8 cellular contexts compared by ENCODE assay signal in genomic region chr4:119629142-119629471, GRCh38. TPM values are rescaled to one million over a fixed set of nuclear protein-coding genes. Genes with fewer than 3 reads are reported as not detected.
A peak's percentile ranks its signal among the peaks of the same experiment; 100 is the strongest.
DNase-seq lines count a peak whose midpoint lies in the region; ATAC-seq and TF ChIP-seq lines count a peak whose summit lies in the region.

No MANE protein-coding gene starts in this region.

- H3K4me3 Mint-ChIP-seq in CD8-positive, alpha-beta T cell, result peak overlapping the region; percentile 88
- peak overlapping the region; percentile 83 to 96 (median 93) for H3K4me3 Mint-ChIP-seq in naive thymus-derived CD8-positive, alpha-beta T cell

- H2BK5ac ChIP-seq in IMR-90 (ENCODE audit: low read depth, low read length, poor library complexity, severe bottlenecking), result peak overlapping the region; percentile 97

- peak overlapping the region; percentile 96 for H3K9ac ChIP-seq in IMR-90 (ENCODE audit: low read depth, low read length)
- H3K9ac ChIP-seq in duodenal mucosa (ENCODE audit: low read depth in 1 of 2, low read length in 2 of 2), result peak overlapping the region; percentile 10 to 61

- H3K9me3 ChIP-seq in CD8-positive, alpha-beta T cell (ENCODE audit: low read length), result no peaks in the 10 kb centered on the region
- H3K9me3 ChIP-seq in IMR-90 (ENCODE audit: control insufficient read depth, insufficient read depth, low read length) (no peaks in the 10 kb centered on the region), duodenal mucosa (ENCODE audit: control insufficient read depth in 1 of 2, low read length in 2 of 2) (no peaks in the 10 kb centered on the region)

- no peak for TF ChIP-seq POLR2A in IMR-90 (IDR thresholded peaks at IDR 0.05; ENCODE audit: low read depth, low read length)

- H4K91ac ChIP-seq in IMR-90 (ENCODE audit: insufficient read depth, low read depth, low read length), result peak overlapping the region; percentile 98

- H3K36me3 Mint-ChIP-seq in CD8-positive, alpha-beta T cell, result peaks cover 4% of the 10 kb centered on the region
- H3K36me3 Mint-ChIP-seq in naive thymus-derived CD8-positive, alpha-beta T cell, result no peaks in the 10 kb centered on the region

- peaks cover 5% of the 10 kb centered on the region; the same call in 1 of the 2 replicates for H4K20me1 ChIP-seq in IMR-90 (ENCODE audit: insufficient read depth, low read length)

- POLR2A ChIA-PET in CD8-positive, alpha-beta T cell (lab: Charles Lee), result no interaction called here
- POLR2A ChIA-PET in IMR-90 (lab: Charles Lee; ENCODE audit: unreplicated experiment), result interaction anchor here (0.6 to 3.6 kb wide), 20 partner anchors 26 to 425 kb away, joined by 3 to 47 read pairs (median 4); no protein-coding TSS in a partner anchor
- POLR2A ChIA-PET in naive thymus-derived CD8-positive, alpha-beta T cell (lab: Charles Lee), result interaction anchor here (1.0 kb wide), 1 partner anchor 329 kb away, joined by 4 read pairs; no protein-coding TSS in a partner anchor

- DNase-seq in CD8-positive, alpha-beta T cell, result no peak
- DNase-seq in IMR-90, result no peak
- no peak for DNase-seq in naive thymus-derived CD8-positive, alpha-beta T cell
- no peak for DNase-seq in pons (ENCODE audit: low spot score)
- no peak for DNase-seq in stimulated activated CD4-positive, alpha-beta T cell treated with anti-CD3 and anti-CD28 coated beads, Interleukin-4, amount 100 ng/mL, for 1 hour
- no peak for DNase-seq in GDM1 (lab: John Stamatoyannopoulos, UW)

- H2AK5ac ChIP-seq in IMR-90 (ENCODE audit: low read depth, low read length), result peak overlapping the region; percentile 87

- peak overlapping the region; percentile 96 for H3K23ac ChIP-seq in IMR-90 (ENCODE audit: low read depth, low read length)

- 0% methylated on average over 1 of the region's 12 CpGs; no CpG with 5 or more reads in 1 of the 2 experiments for WGBS in IMR-90 (ENCODE audit: extremely low coverage in 2 of 2, insufficient read length in 1 of 2), 2 experiments

- peak overlapping the region; percentile 95 for H3K4ac ChIP-seq in IMR-90 (ENCODE audit: low read depth, low read length)

- H3K4me1 ChIP-seq in CD8-positive, alpha-beta T cell (ENCODE audit: insufficient read depth, low read length), result peaks cover 9% of the 10 kb centered on the region
- peaks cover 11% of the 10 kb centered on the region for H3K4me1 ChIP-seq in IMR-90 (ENCODE audit: control insufficient read depth, insufficient read depth, low read length)
- H3K4me1 ChIP-seq in duodenal mucosa (ENCODE audit: control insufficient read depth in 1 of 2, insufficient read depth in 2 of 2, low read length in 2 of 2), result peaks cover 6 to 17% of the 10 kb centered on the region in 2 donors

- dilution Hi-C loops in IMR-90 (cut with HindIII; ENCODE audit: low sequenced_read_pairs, unreplicated experiment), result no loop called here

- peaks cover 23% of the 10 kb centered on the region for H3K4me1 Mint-ChIP-seq in CD8-positive, alpha-beta T cell (ENCODE audit: low read depth)
- H3K4me1 Mint-ChIP-seq in naive thymus-derived CD8-positive, alpha-beta T cell, result peaks cover 17 to 28% (median 22%) of the 10 kb centered on the region in 4 donors

- H3K4me2 ChIP-seq in IMR-90 (ENCODE audit: low read depth, low read length), result peak overlapping the region; percentile 85

- intact Hi-C loops in CD8-positive, alpha-beta T cell (cut with DNase I, micrococcal nuclease), result loop anchor here (1.0 to 10.0 kb wide), 9 partner anchors 72 to 1352 kb away; partner anchors contain the start of genes SEC24D (in 1 of the 2) and USP53 (in 1 of the 2)
- intact Hi-C loops in IMR-90 (cut with micrococcal nuclease), result loop anchor here (1.0 to 10.0 kb wide), 9 partner anchors 24 to 647 kb away; no protein-coding TSS in a partner anchor

- TF ChIP-seq RAD21 in IMR-90 (IDR thresholded peaks at IDR 0.05; ENCODE audit: low read length), result no peak

- peak overlapping the region; percentile 100 for H2BK120ac ChIP-seq in IMR-90 (ENCODE audit: low read depth, low read length)

- CTCF ChIA-PET in CD8-positive, alpha-beta T cell (lab: Charles Lee), result interaction anchor here (0.7 to 3.1 kb wide), 12 partner anchors 8 to 426 kb away, joined by 3 to 23 read pairs (median 5); no protein-coding TSS in a partner anchor
- CTCF ChIA-PET in IMR-90 (lab: Yijun Ruan, JAX), result interaction anchor here (0.7 to 2.0 kb wide), 15 partner anchors 27 to 450 kb away, joined by 3 to 19 read pairs (median 5); no protein-coding TSS in a partner anchor

- peak; percentile 39 for TF ChIP-seq CTCF in CD8-positive, alpha-beta T cell (IDR thresholded peaks at IDR 0.05)
- no peak for TF ChIP-seq CTCF in IMR-90 (conservative IDR thresholded peaks at IDR 0.05; ENCODE audit: low read depth, low read length)

- H2BK20ac ChIP-seq in IMR-90 (ENCODE audit: low read depth, low read length), result peak overlapping the region; percentile 80

- H3K14ac ChIP-seq in IMR-90 (replicated peaks; ENCODE audit: low read depth, low read length), result peak overlapping the region; percentile 98

- H4K5ac ChIP-seq in IMR-90 (ENCODE audit: low read depth, low read length), result peak overlapping the region; percentile 83

- peaks cover 0 to 27% of the 10 kb centered on the region in 2 experiments; a peak in 3 of 4 replicates for H3K79me1 ChIP-seq in IMR-90 (ENCODE audit: low read depth in 1 of 2, low read length in 2 of 2)

- peaks cover 7% of the 10 kb centered on the region for H3K27me3 Mint-ChIP-seq in CD8-positive, alpha-beta T cell (ENCODE audit: low read depth)
- H3K27me3 Mint-ChIP-seq in naive thymus-derived CD8-positive, alpha-beta T cell, result peaks cover 6 to 27% (median 12%) of the 10 kb centered on the region in 5 donors

- peak overlapping the region; percentile 79; the same call in 2 of the 3 replicates for H2BK15ac ChIP-seq in IMR-90 (ENCODE audit: low read depth, low read length)

- BruUV-seq in IMR-90 (replicated peaks; lab: Mats Ljungman, UMichigan), result TSS peak; percentile 49

- ATAC-seq in CD8-positive, alpha-beta T cell, result peak; percentile 14
- ATAC-seq in GM21526 (IDR thresholded peaks at IDR 0.05; ENCODE audit: low FRiP score, unreplicated experiment) (peak; percentile 28), IMR-90 (ENCODE audit: low read depth) (no peak)
- peak; percentile 23 to 31 for ATAC-seq in naive thymus-derived CD8-positive, alpha-beta T cell

- peak overlapping the region; percentile 60 to 95 for H4K8ac ChIP-seq in IMR-90 (ENCODE audit: low read depth in 2 of 2, low read length in 2 of 2)

- H3K27ac Mint-ChIP-seq in CD8-positive, alpha-beta T cell, result peak overlapping the region; percentile 9
- peak overlapping the region in 5 of 10 donors; percentile 8 to 60 (median 13) for H3K27ac Mint-ChIP-seq in naive thymus-derived CD8-positive, alpha-beta T cell

- H3K18ac ChIP-seq in IMR-90 (ENCODE audit: low read depth, low read length), result peak overlapping the region; percentile 87

- in situ Hi-C loops in IMR-90 (cut with MboI; ENCODE audit: low sequenced_read_pairs), result loop anchor here (5.0 to 10.0 kb wide), 2 partner anchors 314 to 423 kb away; no protein-coding TSS in a partner anchor

- peak overlapping the region; percentile 78 for H3K4me3 ChIP-seq in CD8-positive, alpha-beta T cell (ENCODE audit: low read depth, low read length)
- H3K4me3 ChIP-seq in IMR-90 (ENCODE audit: insufficient read depth, low read depth, low read length), result peak overlapping the region; percentile 93
- H3K4me3 ChIP-seq in duodenal mucosa (ENCODE audit: low read depth in 1 of 2, low read length in 2 of 2), result peak overlapping the region; percentile 70 to 90

- H2AK9ac ChIP-seq in IMR-90 (replicated peaks; ENCODE audit: low read depth, low read length, poor library complexity), result peak overlapping the region; percentile 82

- H3K36me3 ChIP-seq in CD8-positive, alpha-beta T cell (ENCODE audit: insufficient read depth, low read length), result no peaks in the 10 kb centered on the region
- H3K36me3 ChIP-seq in IMR-90 (ENCODE audit: control insufficient read depth, insufficient read depth, low read length) (peaks cover 9% of the 10 kb centered on the region; the same call in 1 of the 2 replicates), duodenal mucosa (ENCODE audit: control insufficient read depth in 1 of 2, insufficient read depth in 2 of 2, low read length in 2 of 2) (no peaks in the 10 kb centered on the region)

- no peak overlapping the region for H3K27ac ChIP-seq in CD8-positive, alpha-beta T cell (ENCODE audit: low read depth, low read length)
- H3K27ac ChIP-seq in IMR-90 (ENCODE audit: insufficient read depth, low read length), result peak overlapping the region; percentile 96
- no peak overlapping the region for H3K27ac ChIP-seq in duodenal mucosa (ENCODE audit: low read depth, low read length)

- H3K27me3 ChIP-seq in CD8-positive, alpha-beta T cell (ENCODE audit: insufficient read depth, low read length), result no peaks in the 10 kb centered on the region
- no peaks in the 10 kb centered on the region for H3K27me3 ChIP-seq in IMR-90 (ENCODE audit: control insufficient read depth, insufficient read depth, low read length)
- H3K27me3 ChIP-seq in duodenal mucosa (ENCODE audit: control insufficient read depth in 1 of 2, insufficient read depth in 2 of 2, low read length in 2 of 2), result no peaks in the 10 kb centered on the region

- H2AFZ ChIP-seq in IMR-90 (replicated peaks; ENCODE audit: low read length, poor library complexity), result peak overlapping the region; percentile 94

- peak overlapping the region; percentile 79 for H3K56ac ChIP-seq in IMR-90 (ENCODE audit: extremely low read depth, insufficient read depth, low read length)

- peaks cover 7% of the 10 kb centered on the region for H3K9me1 ChIP-seq in IMR-90 (ENCODE audit: insufficient read depth, low read length)

- no peaks in the 10 kb centered on the region for H3K9me3 Mint-ChIP-seq in CD8-positive, alpha-beta T cell
- no peaks in the 10 kb centered on the region for H3K9me3 Mint-ChIP-seq in naive thymus-derived CD8-positive, alpha-beta T cell

TF ChIP-seq in IMR-90, 13 proteins besides CTCF, POLR2A, EP300 and RAD21:
- TF ChIP-seq MXI1 (IDR thresholded peaks at IDR 0.05; ENCODE audit: borderline replicate concordance, low read depth, low read length) (0 out of 2 replicates have a peak, but pooled peaks have one; percentile 5), BHLHE40 (IDR thresholded peaks at IDR 0.05; ENCODE audit: low read depth, low read length) (no peak)
TF ChIP-seq in IMR-90: peak in this region for 1.

RNA-seq across cellular contexts. Expression of gene PDE5A, which starts 0.5 kb away (rescaled TPM):
- under 1 TPM; 0.11 to 0.25 TPM for total RNA-seq in CD8-positive, alpha-beta T cell
- 567 and 770 TPM in 2 replicates for total RNA-seq in IMR-90 (2012; rRNA removed)
- 71.5 and 101 TPM in 2 replicates for polyA plus RNA-seq in IMR-90 (2012; rRNA removed)
- 25.9 and 36.3 TPM in 2 replicates for polyA plus RNA-seq in IMR-90 (2012; cell fraction: cytosol; rRNA removed)
- 34.7 and 324 TPM in 2 replicates for polyA plus RNA-seq in IMR-90 (2012; cell fraction: nucleus; rRNA removed; ENCODE audit: low replicate concordance)
- total RNA-seq in naive thymus-derived CD8-positive, alpha-beta T cell, result 1 to 10 TPM; 1.2 to 1.3 TPM
- 1 to 10 TPM; 1.0 to 1.1 (median 1.1) TPM for polyA plus RNA-seq in naive thymus-derived CD8-positive, alpha-beta T cell

Comparison
In these comparisons a context has a peak if more than half of its experiments do, and no peak if none do; other contexts are left out.
1. RNA of gene PDE5A, which starts 0.5 kb away (total RNA-seq): 567 to 770 TPM in IMR-90; 1.2 to 1.3 TPM in naive thymus-derived CD8-positive, alpha-beta T cell and 0.11 to 0.25 TPM in CD8-positive, alpha-beta T cell; every median in the first group is over 100 times any median in the second.
2. Peak in every context shown above with its lines, with median percentiles within 50 percentile points of each other: H3K4me3 ChIP-seq.